In genomic region chr16:85800321-85800669, GRCh38 we compare ENCODE assay signal across 8 cellular contexts. TPM values are rescaled to one million over a fixed set of nuclear protein-coding genes. Genes with fewer than 3 reads are reported as not detected.
A peak's percentile ranks its signal among the peaks of the same experiment; 100 is the strongest.
DNase-seq lines count a peak whose midpoint lies in the region; ATAC-seq and TF ChIP-seq lines count a peak whose summit lies in the region.

No MANE protein-coding gene starts in this region.

- H3K4me1 ChIP-seq in ectodermal cell (ENCODE audit: control insufficient read depth, insufficient read depth, low read length): peaks cover 10% of the 10 kb centered on the region

- H3K27ac ChIP-seq in RWPE1: peak overlapping the region; percentile 86
- H3K27ac ChIP-seq in ectodermal cell (ENCODE audit: insufficient read depth, low read depth, low read length, poor library complexity, severe bottlenecking): no peak overlapping the region

- H3K9me3 Mint-ChIP-seq in naive B cell: no peaks in the 10 kb centered on the region

- H3K4me1 Mint-ChIP-seq in naive B cell: peaks cover 36 to 62% (median 39%) of the 10 kb centered on the region in 3 donors

- H3K27me3 Mint-ChIP-seq in naive B cell: no peaks in the 10 kb centered on the region

- no peak for TF ChIP-seq CTCF in RWPE1 (conservative IDR thresholded peaks at IDR 0.05; ENCODE audit: low read depth)

- no peaks in the 10 kb centered on the region for H3K9me3 ChIP-seq in ectodermal cell (ENCODE audit: control insufficient read depth, low read length)

- WGBS in ectodermal cell, 2 experiments: 24 to 26% methylated on average over 9 of the region's 9 CpGs

- POLR2A ChIA-PET in RWPE1 (lab: Yijun Ruan, JAX; ENCODE audit: low non-redundant PET): no interaction called here

- peak overlapping the region; percentile 95 to 99 (median 98) for H3K27ac Mint-ChIP-seq in naive B cell

- no peaks in the 10 kb centered on the region for H3K27me3 ChIP-seq in ectodermal cell (ENCODE audit: control insufficient read depth, insufficient read depth, low read length, poor library complexity, severe bottlenecking)

- H3K36me3 ChIP-seq in ectodermal cell (ENCODE audit: control insufficient read depth, insufficient read depth, low read length): peaks cover 41% of the 10 kb centered on the region

- H3K36me3 Mint-ChIP-seq in naive B cell: peaks cover 12 to 34% of the 10 kb centered on the region in 2 donors

- peak; percentile 40 for DNase-seq in NOMO-1 treated with DMSO at 0.1 percent for 48 hours (lab: John Stamatoyannopoulos, UW; ENCODE audit: unreplicated experiment)
- DNase-seq in NOMO-1 (lab: John Stamatoyannopoulos, UW; ENCODE audit: unreplicated experiment in 2 of 2): no peak
- DNase-seq in RWPE1 (ENCODE audit: low spot score): no peak
- DNase-seq in naive B cell: no peak
- no peak for DNase-seq in midbrain (lab: John Stamatoyannopoulos, UW)
- no peak for DNase-seq in NCI-H2227 (lab: John Stamatoyannopoulos, UW; ENCODE audit: unreplicated experiment)

- CTCF ChIA-PET in RWPE1 (lab: Yijun Ruan, JAX): interaction anchor here (0.7 kb wide), 1 partner anchor 71 kb away, joined by 3 read pairs; no protein-coding TSS in a partner anchor

- peak overlapping the region; percentile 88 to 97 (median 92) for H3K4me3 Mint-ChIP-seq in naive B cell

- ATAC-seq in naive B cell (ENCODE audit: low read depth in 2 of 2): peak; percentile 38 to 43
- no peak for ATAC-seq in HG02884 (IDR thresholded peaks at IDR 0.05; ENCODE audit: unreplicated experiment)

- peak overlapping the region; percentile 100 for H3K4me3 ChIP-seq in ectodermal cell (ENCODE audit: insufficient read depth, low read depth, low read length)

RNA-seq across cellular contexts. Expression of gene COX4I1, which starts 0.8 kb away (rescaled TPM):
- 568 TPM for polyA plus RNA-seq in ectodermal cell (2013, experiment 1 of 4)
- polyA plus RNA-seq in ectodermal cell (2013, experiment 2 of 4): 574 TPM
- 531 TPM for polyA plus RNA-seq in ectodermal cell (2013, experiment 3 of 4)
- 582 TPM for polyA plus RNA-seq in ectodermal cell (2013, experiment 4 of 4)
- polyA plus RNA-seq in naive B cell (ENCODE audit: low read depth in 6 of 6): 1,000 to 10,000 TPM in 5 of 6 donors, 100 to 1,000 TPM in 1; 943 to 1,321 (median 1,168) TPM

RNA-seq across cellular contexts. Expression of gene EMC8, which starts 1.0 kb away (rescaled TPM):
- polyA plus RNA-seq in ectodermal cell (2013, experiment 1 of 4): 36.0 TPM
- polyA plus RNA-seq in ectodermal cell (2013, experiment 2 of 4): 37.4 TPM
- polyA plus RNA-seq in ectodermal cell (2013, experiment 3 of 4): 32.2 TPM
- polyA plus RNA-seq in ectodermal cell (2013, experiment 4 of 4): 37.0 TPM
- polyA plus RNA-seq in naive B cell (ENCODE audit: low read depth in 6 of 6): 10 to 100 TPM; 18.8 to 27.7 (median 21.5) TPM

RNA-seq across cellular contexts. Expression of gene C16orf74, which starts 49.4 kb away (rescaled TPM):
- 1.1 TPM for polyA plus RNA-seq in ectodermal cell (2013, experiment 1 of 4)
- 2.5 TPM for polyA plus RNA-seq in ectodermal cell (2013, experiment 2 of 4)
- 2.4 TPM for polyA plus RNA-seq in ectodermal cell (2013, experiment 3 of 4)
- 3.0 TPM for polyA plus RNA-seq in ectodermal cell (2013, experiment 4 of 4)
- 100 to 1,000 TPM; 106 to 243 (median 143) TPM for polyA plus RNA-seq in naive B cell (ENCODE audit: low read depth in 6 of 6)
